Comparison of ENCODE assay signal across 8 cellular contexts in genomic region chr5:43037929-43038510, GRCh38. TPM values are rescaled to one million over a fixed set of nuclear protein-coding genes. Genes with fewer than 3 reads are reported as not detected.
DNase-seq lines count a peak whose midpoint lies in the region; ATAC-seq and TF ChIP-seq lines count a peak whose summit lies in the region.

No MANE protein-coding gene starts in this region.

- ATAC-seq in SK-N-SH treated with all-trans-retinoic acid at 6 μM for 48 hours (no peak), omental fat pad (ENCODE audit: low FRiP score) (no peak)

- H3K4me1 ChIP-seq in SK-N-SH (ENCODE audit: control insufficient read depth in 1 of 2, insufficient read depth in 2 of 2, low read depth in 1 of 2, low read length in 1 of 2) = peaks cover 0 to 20% of the 10 kb centered on the region in 2 experiments; a peak in 1 of 4 replicates
- peaks cover 21% of the 10 kb centered on the region for H3K4me1 ChIP-seq in iPS-18a (ENCODE audit: control insufficient read depth, low read depth, low read length)
- peaks cover 8% of the 10 kb centered on the region for H3K4me1 ChIP-seq in thymus (ENCODE audit: control insufficient read depth, insufficient read depth, low read length)

- TF ChIP-seq CTCF in SK-N-SH (IDR thresholded peaks at IDR 0.05) (no peak), omental fat pad (IDR thresholded peaks at IDR 0.05) (no peak)

- H3K9me3 ChIP-seq in SK-N-SH (no peaks in the 10 kb centered on the region), iPS-18a (ENCODE audit: control insufficient read depth, low read depth, low read length) (no peaks in the 10 kb centered on the region), thymus (ENCODE audit: control insufficient read depth) (no peaks in the 10 kb centered on the region)

- no peak for TF ChIP-seq EP300 in SK-N-SH (IDR thresholded peaks at IDR 0.05; ENCODE audit: borderline replicate concordance in 1 of 2, low read depth in 1 of 2, low read length in 1 of 2)

- TF ChIP-seq RAD21 in SK-N-SH (IDR thresholded peaks at IDR 0.05; ENCODE audit: low read length) = no peak

- H3K4me3 ChIP-seq in SK-N-SH (ENCODE audit: low read depth in 2 of 2, low read length in 1 of 2) (peak overlapping the region; percentile 33 to 58; a peak in 3 of 4 replicates), iPS-18a (ENCODE audit: low read length) (peak overlapping the region; percentile 17), thymus (ENCODE audit: low read length) (peak overlapping the region; percentile 58)

- no peaks in the 10 kb centered on the region for H3K9me3 Mint-ChIP-seq in activated naive CD4-positive, alpha-beta T cell treated with anti-CD3 and anti-CD28 coated beads, Interleukin-2, amount 10 ng/mL, durations not matched to agents 7 days and 5 days

- H3K27ac Mint-ChIP-seq in activated naive CD4-positive, alpha-beta T cell treated with anti-CD3 and anti-CD28 coated beads, Interleukin-2, amount 10 ng/mL, durations not matched to agents 7 days and 5 days = peak overlapping the region; percentile 95

- H3K4me1 Mint-ChIP-seq in activated naive CD4-positive, alpha-beta T cell treated with anti-CD3 and anti-CD28 coated beads, Interleukin-2, amount 10 ng/mL, durations not matched to agents 7 days and 5 days = peaks cover 42% of the 10 kb centered on the region

- H3F3A ChIP-seq in SK-N-SH (replicated peaks; ENCODE audit: insufficient read depth) = peaks cover 46% of the 10 kb centered on the region

- 62% methylated on average over 21 of the region's 21 CpGs for WGBS in SK-N-SH (ENCODE audit: low lambda C conversion rate)
- 27% methylated on average over 21 of the region's 21 CpGs for WGBS in thymus

- CTCF ChIA-PET in SK-N-SH (lab: Yijun Ruan, JAX) = interaction anchor here (0.9 to 6.1 kb wide), 7 partner anchors 10 to 129 kb away, joined by 3 to 41 read pairs (median 5); no protein-coding TSS in a partner anchor
- CTCF ChIA-PET in activated naive CD4-positive, alpha-beta T cell treated with anti-CD3 and anti-CD28 coated beads, Interleukin-2, amount 10 ng/mL, durations not matched to agents 7 days and 5 days (lab: Charles Lee) = interaction anchor here (1.0 to 4.5 kb wide), 12 partner anchors 8 to 352 kb away, joined by 3 to 47 read pairs (median 8); no protein-coding TSS in a partner anchor

- DNase-seq in SK-N-SH (no peak), KBM-7 (peak; percentile 78), NCI-H146 (lab: John Stamatoyannopoulos, UW) (no peak), omental fat pad (ENCODE audit: low spot score) (no peak)
- DNase-seq in activated naive CD4-positive, alpha-beta T cell treated with anti-CD3 and anti-CD28 coated beads, Interleukin-2, amount 10 ng/mL, durations not matched to agents 7 days and 5 days = peak; percentile 67

- H3K9ac ChIP-seq in SK-N-SH = peak overlapping the region; percentile 56
- no peak overlapping the region for H3K9ac ChIP-seq in iPS-18a (ENCODE audit: low read length)

- no peaks in the 10 kb centered on the region for H3K9me2 ChIP-seq in SK-N-SH

- peaks cover 17% of the 10 kb centered on the region for H3K36me3 Mint-ChIP-seq in activated naive CD4-positive, alpha-beta T cell treated with anti-CD3 and anti-CD28 coated beads, Interleukin-2, amount 10 ng/mL, durations not matched to agents 7 days and 5 days

- H2AFZ ChIP-seq in SK-N-SH (ENCODE audit: low read depth) = peak overlapping the region; percentile 87

- H3K36me3 ChIP-seq in SK-N-SH (replicated peaks in 1 of 2; ENCODE audit: control insufficient read depth in 1 of 2, insufficient read depth in 2 of 2, low read length in 1 of 2) (no peaks in the 10 kb centered on the region), iPS-18a (ENCODE audit: control insufficient read depth, low read depth, low read length) (no peaks in the 10 kb centered on the region), thymus (ENCODE audit: control insufficient read depth, insufficient read depth) (no peaks in the 10 kb centered on the region)

- POLR2A ChIA-PET in SK-N-SH (lab: Yijun Ruan, JAX) = no interaction called here

- H3K27me3 ChIP-seq in SK-N-SH (ENCODE audit: insufficient read depth) (no peaks in the 10 kb centered on the region), iPS-18a (ENCODE audit: control insufficient read depth, insufficient read depth, low read length) (peaks cover 100% of the 10 kb centered on the region), thymus (ENCODE audit: control insufficient read depth, insufficient read depth) (no peaks in the 10 kb centered on the region)

- H3K79me2 ChIP-seq in SK-N-SH (ENCODE audit: insufficient read depth) = peaks cover 33% of the 10 kb centered on the region

- peak overlapping the region; percentile 94 for H3K4me3 Mint-ChIP-seq in activated naive CD4-positive, alpha-beta T cell treated with anti-CD3 and anti-CD28 coated beads, Interleukin-2, amount 10 ng/mL, durations not matched to agents 7 days and 5 days

- H3K27ac ChIP-seq in SK-N-SH (ENCODE audit: low read depth in 2 of 2, low read length in 1 of 2) (peak overlapping the region; percentile 51 to 93; a peak in 3 of 4 replicates), iPS-18a (ENCODE audit: low read length) (no peak overlapping the region), thymus (ENCODE audit: low read depth) (peak overlapping the region; percentile 92)

- in situ Hi-C loops in KBM-7 (cut with MboI; ENCODE audit: low pct_unique_long_range_greater_than_20kb, low sequenced_read_pairs) = no loop called here

- no peaks in the 10 kb centered on the region for H4K20me1 ChIP-seq in SK-N-SH (ENCODE audit: insufficient read depth)

- H3K27me3 Mint-ChIP-seq in activated naive CD4-positive, alpha-beta T cell treated with anti-CD3 and anti-CD28 coated beads, Interleukin-2, amount 10 ng/mL, durations not matched to agents 7 days and 5 days = peaks cover 4% of the 10 kb centered on the region

- H3K4me2 ChIP-seq in SK-N-SH = peak overlapping the region; percentile 72

TF ChIP-seq in SK-N-SH, 30 proteins besides CTCF, POLR2A, EP300 and RAD21 (continues in another document):
- TF ChIP-seq FOXM1 (IDR thresholded peaks at IDR 0.05; ENCODE audit: low read depth) (no peak), RFX5 (IDR thresholded peaks at IDR 0.05; ENCODE audit: low read length) (no peak), PBX3 (IDR thresholded peaks at IDR 0.05) (no peak), JUND (IDR thresholded peaks at IDR 0.05) (no peak), EZH2phosphoT487 (IDR thresholded peaks at IDR 0.05; ENCODE audit: borderline replicate concordance, low read depth) (no peak), FOXJ3 (CRISPR knock-in tag; IDR thresholded peaks at IDR 0.05) (no peak), USF2 (IDR thresholded peaks at IDR 0.05; ENCODE audit: borderline replicate concordance, low read depth, low read length) (no peak), SIN3A (IDR thresholded peaks at IDR 0.05; ENCODE audit: borderline replicate concordance, low read depth, low read length) (no peak), GATA2 (CRISPR knock-in tag; IDR thresholded peaks at IDR 0.05) (no peak)

TF ChIP-seq in SK-N-SH treated with all-trans-retinoic acid at 6 μM for 48 hours, 23 proteins besides CTCF, POLR2A, EP300 and RAD21:
- TF ChIP-seq BACH2 (CRISPR knock-in tag; IDR thresholded peaks at IDR 0.05; ENCODE audit: borderline replicate concordance) = no peak
- no peak for TF ChIP-seq ARNTL (CRISPR knock-in tag; IDR thresholded peaks at IDR 0.05; ENCODE audit: borderline replicate concordance, low read depth)
- no peak for TF ChIP-seq PPARA (CRISPR knock-in tag; IDR thresholded peaks at IDR 0.05; ENCODE audit: borderline replicate concordance)
- no peak for TF ChIP-seq ESRRG (CRISPR knock-in tag; IDR thresholded peaks at IDR 0.05)
- TF ChIP-seq TCF4 (CRISPR knock-in tag; IDR thresholded peaks at IDR 0.05; ENCODE audit: borderline replicate concordance) = no peak
- no peak for TF ChIP-seq RARB (CRISPR knock-in tag; IDR thresholded peaks at IDR 0.05)
- no peak for TF ChIP-seq ZFP30 (CRISPR knock-in tag; IDR thresholded peaks at IDR 0.05)
- TF ChIP-seq OSR1 (CRISPR knock-in tag; IDR thresholded peaks at IDR 0.05) = no peak
TF ChIP-seq in SK-N-SH treated with all-trans-retinoic acid at 6 μM for 48 hours: peak in this region for 0.

RNA-seq across cellular contexts. Expression of gene ANXA2R, which starts 2.1 kb away (rescaled TPM):
- polyA plus RNA-seq in SK-N-SH (2012; rRNA removed) (1.7 and 1.9 TPM in 2 replicates), thymus (68.7 TPM)
- polyA plus RNA-seq in SK-N-SH (2012; cell fraction: cytosol; rRNA removed) = 0.88 and 1.4 TPM in 2 replicates
- 3.7 and 5.4 TPM in 2 replicates for polyA plus RNA-seq in SK-N-SH (2012; cell fraction: nucleus; rRNA removed)
- total RNA-seq in omental fat pad = 1 to 10 TPM; 1.5 to 5.5 (median 3.4) TPM

Comparison
In these comparisons a context has a peak if more than half of its experiments do, and no peak if none do; other contexts are left out.
1. DNase-seq: peak in KBM-7 (single experiment) and activated naive CD4-positive, alpha-beta T cell treated with anti-CD3 and anti-CD28 coated beads, Interleukin-2, amount 10 ng/mL, durations not matched to agents 7 days and 5 days (single experiment); none in SK-N-SH (single experiment), NCI-H146 (single experiment) and omental fat pad (single experiment).
2. RNA of gene ANXA2R, which starts 2.1 kb away (polyA plus RNA-seq): 68.7 TPM in thymus (single experiment); 0.88 to 5.4 TPM in SK-N-SH; every median in the first group is over 10 times any median in the second.
3. Peak in every context shown above with its lines, with median percentiles within 50 percentile points of each other: H3K4me3 ChIP-seq.